Comparison of ENCODE assay signal across 1 cellular context in the genomic region with DNA sequence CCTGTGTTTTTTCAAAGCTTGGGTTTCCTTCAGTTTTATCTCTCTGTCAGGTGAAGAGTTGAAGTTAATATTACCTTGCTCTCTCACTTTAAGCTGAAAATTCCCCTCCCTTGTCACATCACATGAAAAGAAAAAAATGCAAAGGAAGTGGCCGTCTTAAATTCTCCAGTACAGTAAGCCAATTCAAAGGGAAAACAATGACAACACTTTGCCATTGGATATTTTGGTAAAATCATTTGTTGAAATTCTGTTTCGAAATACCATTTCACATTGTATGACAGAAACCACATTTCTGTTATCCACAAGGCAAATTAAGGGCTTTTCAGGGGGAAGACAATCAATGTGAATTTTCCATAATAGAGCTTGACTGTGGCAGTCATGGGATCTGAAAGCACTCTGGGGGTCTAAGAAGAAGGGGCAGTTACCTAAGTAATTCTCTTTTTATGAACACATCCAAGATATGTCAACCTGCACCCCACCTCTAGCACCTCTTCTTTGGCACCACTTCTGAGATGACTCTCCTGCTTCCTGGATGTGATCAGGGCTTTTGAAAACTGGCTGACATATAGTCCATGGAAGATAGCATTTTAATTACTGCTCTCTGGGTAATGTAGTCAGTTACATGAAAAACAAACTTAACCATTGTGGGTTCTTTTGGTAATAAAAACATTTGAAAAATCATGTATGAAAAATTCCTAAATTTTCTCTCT.
TF ChIP-seq lines count a peak whose summit lies in the region.

No MANE protein-coding gene starts in this region.

TF ChIP-seq in GM12878, 131 proteins besides CTCF, POLR2A, EP300 and RAD21 (continues in another document):
- TF ChIP-seq ZBED1 (IDR thresholded peaks at IDR 0.05; ENCODE audit: borderline replicate concordance), result peak; percentile 71; the same call in 1 of the 2 replicates
- TF ChIP-seq SREBF2 (IDR thresholded peaks at IDR 0.05; ENCODE audit: low read length), result no peak
- no peak; a peak in 1 of 4 replicates for TF ChIP-seq CEBPB (IDR thresholded peaks at IDR 0.05; ENCODE audit: borderline replicate concordance in 1 of 2, low read depth in 2 of 2, low read length in 2 of 2)
- no peak for TF ChIP-seq ZNF274 (IDR thresholded peaks at IDR 0.05; ENCODE audit: insufficient read depth, insufficient read length)
- no peak for TF ChIP-seq RB1 (IDR thresholded peaks at IDR 0.05; ENCODE audit: borderline replicate concordance)
- peak; percentile 73 for TF ChIP-seq RELB (IDR thresholded peaks at IDR 0.05; ENCODE audit: low read depth)
- no peak for TF ChIP-seq TCF3 (IDR thresholded peaks at IDR 0.05; ENCODE audit: borderline replicate concordance, insufficient read depth, low read depth, low read length)
- TF ChIP-seq ZNF24 (IDR thresholded peaks at IDR 0.05), result peak; percentile 70
- TF ChIP-seq CREM (IDR thresholded peaks at IDR 0.05; ENCODE audit: low read depth), result no peak
- TF ChIP-seq BHLHE40 (IDR thresholded peaks at IDR 0.05; ENCODE audit: borderline replicate concordance in 1 of 2, low read depth in 2 of 2, low read length in 1 of 2), result peak; percentile 21 to 35; a peak in 2 of 4 replicates
- peak; percentile 84 for TF ChIP-seq IKZF2 (IDR thresholded peaks at IDR 0.05)
- peak; percentile 59 for TF ChIP-seq ATF7 (IDR thresholded peaks at IDR 0.05; ENCODE audit: low read depth)
- peak; percentile 29 for TF ChIP-seq KLF5 (IDR thresholded peaks at IDR 0.05; ENCODE audit: partially characterized antibody)
- no peak for TF ChIP-seq SMAD1 (IDR thresholded peaks at IDR 0.05; ENCODE audit: low read depth, partially characterized antibody)
- TF ChIP-seq YY1 (IDR thresholded peaks at IDR 0.05; ENCODE audit: low read depth, low read length), result no peak
- peak; percentile 34; the same call in 1 of the 2 replicates for TF ChIP-seq POLR2AphosphoS5 (IDR thresholded peaks at IDR 0.05; ENCODE audit: low read length)
- peak; percentile 77 for TF ChIP-seq ZNF384 (IDR thresholded peaks at IDR 0.05; ENCODE audit: borderline replicate concordance, low read depth, low read length)
- no peak for TF ChIP-seq YBX1 (IDR thresholded peaks at IDR 0.05)
- TF ChIP-seq PML (IDR thresholded peaks at IDR 0.05; ENCODE audit: low read length), result no peak; the same call in 1 of the 2 replicates
- no peak for TF ChIP-seq CEBPZ (IDR thresholded peaks at IDR 0.05; ENCODE audit: low read depth, low read length)
- peak; percentile 56 for TF ChIP-seq RUNX3 (IDR thresholded peaks at IDR 0.05; ENCODE audit: low read length)
- peak in 1 of 2 experiments; percentile 34; a peak in 1 of 4 replicates for TF ChIP-seq ETV6 (conservative IDR thresholded peaks at IDR 0.05 in 1 of 2, IDR thresholded peaks at IDR 0.05 in 1 of 2; ENCODE audit: borderline replicate concordance in 1 of 2, low read depth in 1 of 2)
- no peak for TF ChIP-seq TCF7 (IDR thresholded peaks at IDR 0.05; ENCODE audit: borderline replicate concordance)
- TF ChIP-seq TCF12 (IDR thresholded peaks at IDR 0.05; ENCODE audit: low read depth, low read length), result no peak
- no peak for TF ChIP-seq CREB1 (IDR thresholded peaks at IDR 0.05; ENCODE audit: low read depth)
- TF ChIP-seq FOS (IDR thresholded peaks at IDR 0.05; ENCODE audit: borderline replicate concordance, extremely low read depth, insufficient read length), result no peak
- TF ChIP-seq, protein P1, sequence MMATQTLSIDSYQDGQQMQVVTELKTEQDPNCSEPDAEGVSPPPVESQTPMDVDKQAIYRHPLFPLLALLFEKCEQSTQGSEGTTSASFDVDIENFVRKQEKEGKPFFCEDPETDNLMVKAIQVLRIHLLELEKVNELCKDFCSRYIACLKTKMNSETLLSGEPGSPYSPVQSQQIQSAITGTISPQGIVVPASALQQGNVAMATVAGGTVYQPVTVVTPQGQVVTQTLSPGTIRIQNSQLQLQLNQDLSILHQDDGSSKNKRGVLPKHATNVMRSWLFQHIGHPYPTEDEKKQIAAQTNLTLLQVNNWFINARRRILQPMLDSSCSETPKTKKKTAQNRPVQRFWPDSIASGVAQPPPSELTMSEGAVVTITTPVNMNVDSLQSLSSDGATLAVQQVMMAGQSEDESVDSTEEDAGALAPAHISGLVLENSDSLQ (IDR thresholded peaks at IDR 0.05), result peak; percentile 64
- no peak for TF ChIP-seq MXI1 (IDR thresholded peaks at IDR 0.05; ENCODE audit: low read depth, low read length)
- TF ChIP-seq NR2C2 (IDR thresholded peaks at IDR 0.05; ENCODE audit: borderline replicate concordance, control insufficient read depth, insufficient read length, low read depth), result no peak
- no peak for TF ChIP-seq POLR2AphosphoS2 (IDR thresholded peaks at IDR 0.05; ENCODE audit: low read depth, low read length)
- no peak for TF ChIP-seq BCL11A (IDR thresholded peaks at IDR 0.05; ENCODE audit: low read depth, low read length)
- peak; percentile 48; the same call in 1 of the 2 replicates for TF ChIP-seq EED (IDR thresholded peaks at IDR 0.05; ENCODE audit: low read depth)
- 0 out of 2 replicates have a peak, but pooled peaks have one; percentile 22 for TF ChIP-seq ZNF217 (IDR thresholded peaks at IDR 0.05)
- TF ChIP-seq, protein P2, sequence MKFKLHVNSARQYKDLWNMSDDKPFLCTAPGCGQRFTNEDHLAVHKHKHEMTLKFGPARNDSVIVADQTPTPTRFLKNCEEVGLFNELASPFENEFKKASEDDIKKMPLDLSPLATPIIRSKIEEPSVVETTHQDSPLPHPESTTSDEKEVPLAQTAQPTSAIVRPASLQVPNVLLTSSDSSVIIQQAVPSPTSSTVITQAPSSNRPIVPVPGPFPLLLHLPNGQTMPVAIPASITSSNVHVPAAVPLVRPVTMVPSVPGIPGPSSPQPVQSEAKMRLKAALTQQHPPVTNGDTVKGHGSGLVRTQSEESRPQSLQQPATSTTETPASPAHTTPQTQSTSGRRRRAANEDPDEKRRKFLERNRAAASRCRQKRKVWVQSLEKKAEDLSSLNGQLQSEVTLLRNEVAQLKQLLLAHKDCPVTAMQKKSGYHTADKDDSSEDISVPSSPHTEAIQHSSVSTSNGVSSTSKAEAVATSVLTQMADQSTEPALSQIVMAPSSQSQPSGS (IDR thresholded peaks at IDR 0.05; ENCODE audit: low read length), result 0 out of 2 replicates have a peak, but pooled peaks have one; percentile 38
- no peak for TF ChIP-seq NR2F1 (conservative IDR thresholded peaks at IDR 0.05)
- TF ChIP-seq CHD1 (IDR thresholded peaks at IDR 0.05; ENCODE audit: low read depth, low read length), result no peak
- TF ChIP-seq MYB (IDR thresholded peaks at IDR 0.05; ENCODE audit: borderline replicate concordance, low read depth, low read length), result no peak
- peak; percentile 26; the same call in 1 of the 2 replicates for TF ChIP-seq SPI1 (IDR thresholded peaks at IDR 0.05; ENCODE audit: borderline replicate concordance, insufficient read depth, low read depth, low read length)
- TF ChIP-seq PBX3 (IDR thresholded peaks at IDR 0.05; ENCODE audit: insufficient replicate concordance, low read depth, low read length), result no peak
- TF ChIP-seq FOXM1 (IDR thresholded peaks at IDR 0.05; ENCODE audit: low read depth, low read length), result peak; percentile 52; the same call in 1 of the 2 replicates
- peak; percentile 8 for TF ChIP-seq RELA (IDR thresholded peaks at IDR 0.05; ENCODE audit: borderline replicate concordance, partially characterized antibody)
- TF ChIP-seq ESRRA (IDR thresholded peaks at IDR 0.05; ENCODE audit: low read length), result no peak
- no peak for TF ChIP-seq ZBTB11 (CRISPR knock-in tag; IDR thresholded peaks at IDR 0.05)
- TF ChIP-seq PAX5 (IDR thresholded peaks at IDR 0.05; ENCODE audit: borderline replicate concordance, low read depth, low read length), result 0 out of 2 replicates have a peak, but pooled peaks have one; percentile 10
- TF ChIP-seq, protein P3, sequence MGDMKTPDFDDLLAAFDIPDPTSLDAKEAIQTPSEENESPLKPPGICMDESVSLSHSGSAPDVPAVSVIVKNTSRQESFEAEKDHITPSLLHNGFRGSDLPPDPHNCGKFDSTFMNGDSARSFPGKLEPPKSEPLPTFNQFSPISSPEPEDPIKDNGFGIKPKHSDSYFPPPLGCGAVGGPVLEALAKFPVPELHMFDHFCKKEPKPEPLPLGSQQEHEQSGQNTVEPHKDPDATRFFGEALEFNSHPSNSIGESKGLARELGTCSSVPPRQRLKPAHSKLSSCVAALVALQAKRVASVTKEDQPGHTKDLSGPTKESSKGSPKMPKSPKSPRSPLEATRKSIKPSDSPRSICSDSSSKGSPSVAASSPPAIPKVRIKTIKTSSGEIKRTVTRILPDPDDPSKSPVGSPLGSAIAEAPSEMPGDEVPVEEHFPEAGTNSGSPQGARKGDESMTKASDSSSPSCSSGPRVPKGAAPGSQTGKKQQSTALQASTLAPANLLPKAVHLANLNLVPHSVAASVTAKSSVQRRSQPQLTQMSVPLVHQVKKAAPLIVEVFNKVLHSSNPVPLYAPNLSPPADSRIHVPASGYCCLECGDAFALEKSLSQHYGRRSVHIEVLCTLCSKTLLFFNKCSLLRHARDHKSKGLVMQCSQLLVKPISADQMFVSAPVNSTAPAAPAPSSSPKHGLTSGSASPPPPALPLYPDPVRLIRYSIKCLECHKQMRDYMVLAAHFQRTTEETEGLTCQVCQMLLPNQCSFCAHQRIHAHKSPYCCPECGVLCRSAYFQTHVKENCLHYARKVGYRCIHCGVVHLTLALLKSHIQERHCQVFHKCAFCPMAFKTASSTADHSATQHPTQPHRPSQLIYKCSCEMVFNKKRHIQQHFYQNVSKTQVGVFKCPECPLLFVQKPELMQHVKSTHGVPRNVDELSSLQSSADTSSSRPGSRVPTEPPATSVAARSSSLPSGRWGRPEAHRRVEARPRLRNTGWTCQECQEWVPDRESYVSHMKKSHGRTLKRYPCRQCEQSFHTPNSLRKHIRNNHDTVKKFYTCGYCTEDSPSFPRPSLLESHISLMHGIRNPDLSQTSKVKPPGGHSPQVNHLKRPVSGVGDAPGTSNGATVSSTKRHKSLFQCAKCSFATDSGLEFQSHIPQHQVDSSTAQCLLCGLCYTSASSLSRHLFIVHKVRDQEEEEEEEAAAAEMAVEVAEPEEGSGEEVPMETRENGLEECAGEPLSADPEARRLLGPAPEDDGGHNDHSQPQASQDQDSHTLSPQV (IDR thresholded peaks at IDR 0.05), result peak; percentile 82; the same call in 1 of the 2 replicates
